ENCODE assay signal across 16 cellular contexts in the genomic region with DNA sequence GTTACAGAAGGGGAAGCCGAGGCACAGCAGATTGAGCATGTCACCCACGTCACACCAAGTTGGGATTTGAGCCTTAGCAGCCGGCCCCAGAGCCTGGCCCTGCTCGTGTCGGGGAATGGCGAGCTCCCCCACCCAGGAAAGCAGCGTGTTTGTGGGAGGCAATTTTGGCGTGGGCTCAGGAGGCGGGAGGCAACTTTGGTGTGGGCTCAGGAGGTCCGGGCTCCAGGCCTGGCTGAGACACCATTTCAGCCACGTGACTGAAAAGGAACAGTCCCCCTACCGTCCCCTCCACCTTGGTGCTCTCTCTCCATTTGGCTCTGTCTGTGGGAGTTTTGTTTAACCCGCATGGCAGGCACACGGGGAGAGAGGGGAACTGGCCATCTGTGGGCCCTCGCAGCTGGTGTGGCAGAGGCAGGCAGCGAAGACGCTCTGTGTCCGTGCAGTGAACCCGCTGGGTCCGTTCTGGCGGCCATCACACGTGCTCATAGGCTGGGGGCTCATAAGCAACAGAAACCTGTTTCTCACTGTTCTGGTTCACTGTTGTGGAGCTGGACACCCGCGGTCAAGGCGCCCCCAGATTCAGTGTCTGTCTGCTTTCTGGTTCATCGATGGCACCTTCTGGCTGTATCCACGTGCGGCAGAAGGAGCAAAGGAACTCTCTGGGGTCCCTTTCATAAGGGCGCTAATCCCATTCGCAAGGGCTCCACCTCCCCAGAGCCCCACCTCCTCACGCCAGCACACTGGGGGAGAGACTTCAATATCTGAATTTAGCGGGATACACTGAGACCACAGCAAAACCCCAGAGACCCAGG.
"Had no signal": no experiment of that assay in that cellular context is flagged by ENCODE, and none has a peak within 500 bp of the region (broad histone marks: within the 10 kb centered on the region; RNA-seq: fewer than 3 reads in every experiment).

No MANE protein-coding gene starts in this region.

- H3K36me3 ChIP-seq: gastrocnemius medialis, heart right ventricle, thyroid gland had no signal

- FAIRE-seq: TTC549 had no signal

- H3K27ac ChIP-seq: body of pancreas, coronary artery, gastrocnemius medialis, thyroid gland had no signal

- H3K4me1 ChIP-seq: body of pancreas, gastrocnemius medialis had no signal

- DNase-seq: activated CD4-positive, alpha-beta T cell treated with anti-CD3 and anti-CD28 coated beads, Interleukin-2, amount 50 U/mL, for 4 hours; activated naive CD4-positive, alpha-beta T cell treated with anti-CD3 and anti-CD28 coated beads for 36 hours; activated T-cell treated with anti-CD3 and anti-CD28 coated beads for 4 hours; body of pancreas; central memory CD4-positive, alpha-beta T cell; gastrocnemius medialis; heart right ventricle; kidney glomerular epithelial cell; natural killer cell; stimulated activated CD4-positive, alpha-beta T cell treated with anti-CD3 and anti-CD28 coated beads, Interleukin-12 subunit alpha, Interleukin-12 subunit beta, amount 100 ng/mL, for 4 hours; stimulated activated CD4-positive, alpha-beta T cell treated with anti-CD3 and anti-CD28 coated beads, Interleukin-1b, Interleukin-23, amount 100 ng/mL, for 48 hours; stimulated activated CD8-positive, alpha-beta memory T cell treated with anti-CD3 and anti-CD28 coated beads, Interleukin-4, amount 100 ng/mL, for 48 hours; stimulated activated naive CD4-positive, alpha-beta T cell treated with Interleukin-2 at 50 U/mL for 16 hours had no signal

- H3K27me3 ChIP-seq: body of pancreas, thyroid gland had no signal

- H3K9me3 ChIP-seq: body of pancreas, gastrocnemius medialis, heart right ventricle, thyroid gland had no signal

- ATAC-seq: body of pancreas, natural killer cell had no signal

- H3K4me3 ChIP-seq: body of pancreas, coronary artery, gastrocnemius medialis, heart right ventricle, thyroid gland had no signal
